Comparison of ENCODE assay signal across 21 cellular contexts in the genomic region with DNA sequence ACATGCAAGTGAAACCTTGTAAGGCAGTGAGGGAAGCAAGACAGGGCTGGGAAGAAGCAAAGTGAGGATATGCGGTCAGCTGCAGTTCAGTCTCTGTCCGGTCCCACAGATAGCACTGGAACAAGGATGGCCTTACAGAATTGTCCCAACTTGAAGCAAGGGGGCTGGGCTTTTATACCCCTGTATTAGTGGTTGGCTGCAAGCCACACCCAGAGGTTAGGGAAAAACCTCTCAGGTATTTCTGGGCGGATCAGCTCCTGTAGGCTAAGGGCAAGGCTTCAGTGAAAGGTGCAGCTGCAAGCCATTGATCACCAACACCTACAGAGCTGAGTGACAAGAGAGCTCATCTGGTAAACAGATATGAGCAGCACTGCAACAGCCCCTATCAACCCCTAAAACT.
"Had no signal": no experiment of that assay in that cellular context is flagged by ENCODE, and none has a peak within 500 bp of the region (broad histone marks: within the 10 kb centered on the region; RNA-seq: fewer than 3 reads in every experiment).

No MANE protein-coding gene starts in this region.

- H3K4me3 ChIP-seq: sigmoid colon, thoracic aorta, upper lobe of left lung had no signal

- H3K4me1 Mint-ChIP-seq: activated naive CD8-positive, alpha-beta T cell treated with anti-CD3 and anti-CD28 coated beads, Interleukin-2, amount 10 ng/mL, durations not matched to agents 7 days and 5 days; activated T-helper 17 cell treated with anti-CD3 and anti-CD28 coated beads, Interleukin-2, amount 50 U/mL, for 72 hours; immature natural killer cell; natural killer cell; stimulated activated memory B cell treated with anti-CD40 and anti-IgM and Interleukin-4, amounts not matched to agents 10 μg/mL and 1 μg/mL and 100 μg/mL, for 72 hours had no signal

- H3K9me3 ChIP-seq: neutrophil, sigmoid colon, thoracic aorta, upper lobe of left lung had no signal

- H3K27ac ChIP-seq: neutrophil, thoracic aorta, upper lobe of left lung had no signal

- H3K36me3 Mint-ChIP-seq: activated naive CD8-positive, alpha-beta T cell treated with anti-CD3 and anti-CD28 coated beads, Interleukin-2, amount 10 ng/mL, durations not matched to agents 7 days and 5 days; immature natural killer cell; natural killer cell; stimulated activated memory B cell treated with anti-CD40 and anti-IgM and Interleukin-4, amounts not matched to agents 10 μg/mL and 1 μg/mL and 100 μg/mL, for 72 hours had no signal

- H3K36me3 ChIP-seq: neutrophil, sigmoid colon, thoracic aorta, upper lobe of left lung had no signal

- H3K27ac Mint-ChIP-seq: activated CD8-positive, alpha-beta T cell treated with anti-CD3 and anti-CD28 coated beads for 36 hours; activated naive CD8-positive, alpha-beta T cell treated with anti-CD3 and anti-CD28 coated beads, Interleukin-2, amount 10 ng/mL, durations not matched to agents 7 days and 5 days; activated T-helper 17 cell treated with anti-CD3 and anti-CD28 coated beads, Interleukin-2, amount 50 U/mL, for 72 hours; immature natural killer cell; natural killer cell; stimulated activated memory B cell treated with anti-CD40 and anti-IgM and Interleukin-4, amounts not matched to agents 10 μg/mL and 1 μg/mL and 100 μg/mL, for 72 hours had no signal

- DNase-seq: activated CD4-positive, alpha-beta T cell treated with anti-CD3 and anti-CD28 coated beads for 4 hours; activated CD8-positive, alpha-beta T cell treated with anti-CD3 and anti-CD28 coated beads for 36 hours; activated naive CD4-positive, alpha-beta T cell treated with Interleukin-2 at 50 U/mL for 16 hours; activated naive CD8-positive, alpha-beta T cell treated with anti-CD3 and anti-CD28 coated beads, Interleukin-2, amount 10 ng/mL, durations not matched to agents 7 days and 5 days; activated T-cell treated with anti-CD3 and anti-CD28 coated beads, Interleukin-2, amount 50 U/mL, for 1 hour; amygdala; dermis blood vessel endothelial cell; effector memory CD4-positive, alpha-beta T cell; foreskin melanocyte; head of caudate nucleus; immature natural killer cell; mesenchymal stem cell; natural killer cell; sigmoid colon; stimulated activated CD4-positive, alpha-beta T cell treated with anti-CD3 and anti-CD28 coated beads, Interleukin-4, amount 100 ng/mL, for 24 hours; SW 1271; upper lobe of left lung had no signal

- H3K27me3 ChIP-seq: neutrophil, sigmoid colon, upper lobe of left lung had no signal

- H3K9me3 Mint-ChIP-seq: activated T-helper 17 cell treated with anti-CD3 and anti-CD28 coated beads, Interleukin-2, amount 50 U/mL, for 72 hours; natural killer cell; stimulated activated memory B cell treated with anti-CD40 and anti-IgM and Interleukin-4, amounts not matched to agents 10 μg/mL and 1 μg/mL and 100 μg/mL, for 72 hours had no signal

- H3K4me3 Mint-ChIP-seq: activated CD8-positive, alpha-beta T cell treated with anti-CD3 and anti-CD28 coated beads for 36 hours; activated naive CD8-positive, alpha-beta T cell treated with anti-CD3 and anti-CD28 coated beads, Interleukin-2, amount 10 ng/mL, durations not matched to agents 7 days and 5 days; activated T-helper 17 cell treated with anti-CD3 and anti-CD28 coated beads, Interleukin-2, amount 50 U/mL, for 72 hours; immature natural killer cell; natural killer cell; stimulated activated memory B cell treated with anti-CD40 and anti-IgM and Interleukin-4, amounts not matched to agents 10 μg/mL and 1 μg/mL and 100 μg/mL, for 72 hours had no signal
